ENCODE assay signal across 8 cellular contexts in genomic region chr2:241702405-241703127, GRCh38. TPM values are rescaled to one million over a fixed set of nuclear protein-coding genes. Genes with fewer than 3 reads are reported as not detected.
A peak's percentile ranks its signal among the peaks of the same experiment; 100 is the strongest.
DNase-seq lines count a peak whose midpoint lies in the region; TF ChIP-seq lines count a peak whose summit lies in the region.

No MANE protein-coding gene starts in this region.

- H4K20me1 ChIP-seq in osteoblast (ENCODE audit: insufficient read depth, low read length) = peaks cover 10% of the 10 kb centered on the region

- peak; percentile 50 for TF ChIP-seq POLR2A in Raji (IDR thresholded peaks at IDR 0.05; ENCODE audit: insufficient read depth, low read depth, low read length)

- H3K27me3 ChIP-seq in osteoblast (ENCODE audit: insufficient read depth, low read length) = no peaks in the 10 kb centered on the region
- no peaks in the 10 kb centered on the region for H3K27me3 ChIP-seq in thymus (ENCODE audit: control insufficient read depth, insufficient read depth)

- WGBS in thymus = 4% methylated on average over 62 of the region's 62 CpGs

- H3K4me3 ChIP-seq in osteoblast (ENCODE audit: insufficient read depth, low read length) = peak overlapping the region; percentile 94
- H3K4me3 ChIP-seq in thymus (ENCODE audit: low read length) = peak overlapping the region; percentile 98

- H3K9me3 ChIP-seq in ES-I3 (ENCODE audit: control insufficient read depth, insufficient read depth, low read length) = no peaks in the 10 kb centered on the region; the same call in 1 of the 2 replicates
- H3K9me3 ChIP-seq in osteoblast (ENCODE audit: low read depth, low read length) = no peaks in the 10 kb centered on the region
- peaks cover 8% of the 10 kb centered on the region for H3K9me3 ChIP-seq in thymus (ENCODE audit: control insufficient read depth)

- H3K9ac ChIP-seq in ES-I3 (ENCODE audit: low read depth, low read length) = peak overlapping the region; percentile 89

- H3K4me1 ChIP-seq in ES-I3 (ENCODE audit: insufficient read depth, low read length) (no peaks in the 10 kb centered on the region), osteoblast (ENCODE audit: insufficient read depth, low read length) (peaks cover 9% of the 10 kb centered on the region), thymus (ENCODE audit: control insufficient read depth, insufficient read depth, low read length) (peaks cover 8% of the 10 kb centered on the region)

- H2AFZ ChIP-seq in osteoblast (ENCODE audit: low read length) = peak overlapping the region; percentile 70

- peak; percentile 12 for TF ChIP-seq CTCF in osteoblast (IDR thresholded peaks at IDR 0.05; ENCODE audit: extremely low read depth, low read depth, low read length)

- H3K79me2 ChIP-seq in osteoblast (ENCODE audit: insufficient read depth, low read length) = peaks cover 19% of the 10 kb centered on the region

- DNase-seq in GOT3 (lab: John Stamatoyannopoulos, UW) (peak; percentile 55), Kasumi-1 (lab: John Stamatoyannopoulos, UW) (peak; percentile 26 to 40), activated gamma-delta T cell treated with Interleukin-2 at 50 U/mL for 16 hours (peak; percentile 89), globus pallidus (ENCODE audit: low spot score) (peak; percentile 88), osteoblast (ENCODE audit: insufficient read length, low spot score, missing footprints) (peak; percentile 98)

- no peaks in the 10 kb centered on the region for H3K36me3 ChIP-seq in ES-I3 (ENCODE audit: insufficient read depth, low read length)
- H3K36me3 ChIP-seq in osteoblast (ENCODE audit: insufficient read depth, low read length) = peaks cover 19% of the 10 kb centered on the region
- H3K36me3 ChIP-seq in thymus (ENCODE audit: control insufficient read depth, insufficient read depth) = peaks cover 29% of the 10 kb centered on the region

- H3K27ac ChIP-seq in osteoblast (ENCODE audit: low read depth, low read length) (peak overlapping the region; percentile 56), thymus (ENCODE audit: low read depth) (peak overlapping the region; percentile 79)

- H3K4me2 ChIP-seq in osteoblast (ENCODE audit: insufficient read depth, low read length) = peak overlapping the region; percentile 98

RNA-seq across cellular contexts. Expression of gene ING5, which starts 0.7 kb away (rescaled TPM):
- total RNA-seq in osteoblast = 16.6 and 18.6 TPM in 2 replicates
- polyA plus RNA-seq in thymus = 47.3 TPM

RNA-seq across cellular contexts. Expression of gene DTYMK, which starts 16.0 kb away (rescaled TPM):
- 12.7 and 14.1 TPM in 2 replicates for total RNA-seq in osteoblast
- polyA plus RNA-seq in thymus = 20.3 TPM

RNA-seq across cellular contexts. Expression of gene D2HGDH, which starts 31.9 kb away (rescaled TPM):
- 14.1 and 15.6 TPM in 2 replicates for total RNA-seq in osteoblast
- polyA plus RNA-seq in thymus = 51.0 TPM

Comparison
In these comparisons a context has a peak if more than half of its experiments do, and no peak if none do; other contexts are left out.
1. Peak in every context shown above with its lines: DNase-seq, H3K4me3 ChIP-seq and H3K27ac ChIP-seq.
2. DNase-seq: peak in every context shown above with its lines; median percentile 98 in osteoblast; 89 in activated gamma-delta T cell treated with Interleukin-2 at 50 U/mL for 16 hours; 88 in globus pallidus; 55 in GOT3; 33 in Kasumi-1.